8 cellular contexts compared by ENCODE assay signal in genomic region chr9:90142580-90142979, GRCh38.
A peak's percentile ranks its signal among the peaks of the same experiment; 100 is the strongest.
DNase-seq lines count a peak whose midpoint lies in the region; ATAC-seq, FAIRE-seq and TF ChIP-seq lines count a peak whose summit lies in the region.

No MANE protein-coding gene starts in this region.

- POLR2A ChIA-PET in A549 (lab: Yijun Ruan, JAX): no interaction called here

- no peaks in the 10 kb centered on the region for H3K79me2 ChIP-seq in parathyroid adenoma

- TF ChIP-seq EP300 in A549 (IDR thresholded peaks at IDR 0.05) (no peak), esophagus muscularis mucosa (IDR thresholded peaks at IDR 0.05) (no peak)

- H3K27ac ChIP-seq in A549 (no peak overlapping the region), esophagus muscularis mucosa (replicated peaks in 1 of 4) (no peak overlapping the region), parathyroid adenoma (no peak overlapping the region)

- WGBS in A549 (ENCODE audit: missing lambda C conversion rate): under 1% methylated on average over 5 of the region's 5 CpGs
- WGBS in esophagus muscularis mucosa: 22% methylated on average over 5 of the region's 5 CpGs

- H2AFZ ChIP-seq in parathyroid adenoma: no peak overlapping the region

- H3K36me3 ChIP-seq in esophagus muscularis mucosa (no peaks in the 10 kb centered on the region), parathyroid adenoma (ENCODE audit: control insufficient read depth, insufficient read depth, low read length) (no peaks in the 10 kb centered on the region)

- peak; percentile 54 to 55; a peak in 4 of 5 replicates for TF ChIP-seq RAD21 in A549 (conservative IDR thresholded peaks at IDR 0.05 in 1 of 2, IDR thresholded peaks at IDR 0.05 in 1 of 2)

- H3K4me2 ChIP-seq in A549 (no peak overlapping the region), parathyroid adenoma (ENCODE audit: low read length) (no peak overlapping the region)

- peak in 1 of 2 experiments; percentile 48 for DNase-seq in A549 (ENCODE audit: low read depth in 1 of 2, low spot score in 1 of 2)
- peak; percentile 16 for DNase-seq in NCI-H2196 treated with DMSO at 0.1 percent for 48 hours (lab: John Stamatoyannopoulos, UW; ENCODE audit: unreplicated experiment)
- DNase-seq in activated CD4-positive, alpha-beta T cell treated with anti-CD3 and anti-CD28 coated beads, Interleukin-2, amount 50 U/mL, for 48 hours: peak; percentile 43 to 58
- DNase-seq in esophagus muscularis mucosa (ENCODE audit: extremely low spot score): no peak

- CTCF ChIA-PET in A549 (lab: Yijun Ruan, JAX): interaction anchor here (0.8 to 3.6 kb wide), 20 partner anchors 10 to 734 kb away, joined by 3 to 19 read pairs (median 3); partner anchors contain the start of gene DIRAS2

- H3K4me3 ChIP-seq in A549: no peak overlapping the region
- H3K4me3 ChIP-seq in esophagus muscularis mucosa: no peak overlapping the region
- no peak overlapping the region for H3K4me3 ChIP-seq in parathyroid adenoma (ENCODE audit: low read depth, low read length)

- no peak overlapping the region for H3K9ac ChIP-seq in parathyroid adenoma

- TF ChIP-seq CTCF in A549 (IDR thresholded peaks at IDR 0.05) (peak; percentile 55; the same call in 2 of the 3 replicates), GM12874 (IDR thresholded peaks at IDR 0.05; ENCODE audit: insufficient read depth, low read depth, low read length) (peak; percentile 28; the same call in 1 of the 2 replicates), esophagus muscularis mucosa (IDR thresholded peaks at IDR 0.05) (peak; percentile 37 to 47 (median 46)), parathyroid adenoma (IDR thresholded peaks at IDR 0.05) (peak; percentile 39)

- intact Hi-C loops in esophagus muscularis mucosa (cut with DNase I): loop anchor here (10.0 kb wide), 1 partner anchor 732 kb away; no protein-coding TSS in a partner anchor

- no peak for ATAC-seq in A549
- no peak for ATAC-seq in HG03520 (IDR thresholded peaks at IDR 0.05; ENCODE audit: unreplicated experiment)
- no peak for ATAC-seq in GM21717 (IDR thresholded peaks at IDR 0.05; ENCODE audit: unreplicated experiment)

- H3K4me1 ChIP-seq in A549 (no peaks in the 10 kb centered on the region), esophagus muscularis mucosa (no peaks in the 10 kb centered on the region), parathyroid adenoma (no peaks in the 10 kb centered on the region)

- H3K9me3 ChIP-seq in A549 (no peaks in the 10 kb centered on the region), esophagus muscularis mucosa (peaks cover 0 to 4% (median 0%) of the 10 kb centered on the region in 4 donors), parathyroid adenoma (ENCODE audit: control insufficient read depth, low read length) (no peaks in the 10 kb centered on the region)

- H3K27me3 ChIP-seq in esophagus muscularis mucosa: peaks cover 0 to 5% (median 0%) of the 10 kb centered on the region in 4 donors
- no peaks in the 10 kb centered on the region for H3K27me3 ChIP-seq in parathyroid adenoma (ENCODE audit: control insufficient read depth, insufficient read depth, low read length)

- TF ChIP-seq POLR2A in A549 (IDR thresholded peaks at IDR 0.05; ENCODE audit: low read length) (no peak), esophagus muscularis mucosa (IDR thresholded peaks at IDR 0.05; ENCODE audit: low read depth) (no peak)

- FAIRE-seq in A549 (lab: Jason Lieb, UNC): peak; percentile 86

TF ChIP-seq in A549, 52 proteins besides CTCF, POLR2A, EP300 and RAD21:
- TF ChIP-seq ZC3H11A (IDR thresholded peaks at IDR 0.05): no peak
- no peak for TF ChIP-seq USF2 (IDR thresholded peaks at IDR 0.05)
- TF ChIP-seq SMC3 (IDR thresholded peaks at IDR 0.05): peak; percentile 57
TF ChIP-seq in A549: peak in this region for 1.
